In the genomic region with DNA sequence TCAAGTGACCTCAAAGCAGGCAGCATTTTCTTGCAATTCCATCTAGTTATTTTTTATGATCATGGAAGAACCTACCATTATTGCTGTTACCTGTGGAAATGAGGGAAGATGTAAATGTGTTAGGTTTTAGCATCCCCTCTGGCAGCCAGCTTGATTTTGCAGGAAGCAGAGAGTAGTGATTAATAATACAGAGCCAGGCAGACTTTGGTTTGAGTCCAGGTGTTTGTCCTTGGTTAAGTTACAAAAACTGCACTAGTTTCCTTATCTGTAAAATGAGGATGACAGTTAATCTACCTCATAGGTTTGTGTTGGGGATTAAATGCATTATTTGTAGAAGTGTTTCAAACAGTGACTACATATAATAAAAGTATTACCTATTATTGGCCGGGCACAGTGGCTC, we compare ENCODE assay signal across 11 cellular contexts.
"Had no signal": no experiment of that assay in that cellular context is flagged by ENCODE, and none has a peak within 500 bp of the region (broad histone marks: within the 10 kb centered on the region; RNA-seq: fewer than 3 reads in every experiment).

No MANE protein-coding gene starts in this region.

- ATAC-seq: GM23338, HCT116 had no signal

- FAIRE-seq: H1, H54 had no signal

- H3K9ac ChIP-seq: GM23248 had no signal

- DNase-seq: GM23248, GOT3, H7, H9, HCEC 1CT, HFFc6 had no signal

- H3K4me3 ChIP-seq: GM23248, GM23338, HAP-1 had no signal

- H3K27ac ChIP-seq: GM23248 had no signal

- H2AFZ ChIP-seq: GM23248, GM23338 had no signal

- H3K4me1 ChIP-seq: HAP-1 had no signal

- H3K9me3 ChIP-seq: HAP-1 had no signal

- H3K4me2 ChIP-seq: GM23338 had no signal
